Comparison of ENCODE assay signal across 8 cellular contexts in genomic region chr17:38667099-38667786, GRCh38. TPM values are rescaled to one million over a fixed set of nuclear protein-coding genes. Genes with fewer than 3 reads are reported as not detected.
DNase-seq lines count a peak whose midpoint lies in the region; ATAC-seq and TF ChIP-seq lines count a peak whose summit lies in the region.

No MANE protein-coding gene starts in this region.

- H3K9me3 Mint-ChIP-seq in activated B cell treated with CpG ODN at 0.5 μM for 24 hours: no peaks in the 10 kb centered on the region

- no peak overlapping the region for H3K9ac ChIP-seq in colonic mucosa (ENCODE audit: low read depth in 2 of 2, low read length in 2 of 2)
- no peak overlapping the region for H3K9ac ChIP-seq in liver (ENCODE audit: low read depth in 1 of 2, low read length in 2 of 2)

- WGBS in liver: 33% methylated on average over 7 of the region's 7 CpGs

- no peak overlapping the region for H3K27ac Mint-ChIP-seq in activated B cell treated with CpG ODN at 0.5 μM for 24 hours

- H3K27ac ChIP-seq in colonic mucosa (no peak overlapping the region), liver (ENCODE audit: low read depth in 1 of 2, low read length in 2 of 2) (no peak overlapping the region)

- no peaks in the 10 kb centered on the region for H3K36me3 Mint-ChIP-seq in activated B cell treated with CpG ODN at 0.5 μM for 24 hours (ENCODE audit: low read depth)

- H3K9me3 ChIP-seq in colonic mucosa (no peaks in the 10 kb centered on the region), liver (ENCODE audit: control insufficient read depth in 4 of 4, low read length in 3 of 4) (no peaks in the 10 kb centered on the region)

- H3K4me3 Mint-ChIP-seq in activated B cell treated with CpG ODN at 0.5 μM for 24 hours: no peak overlapping the region

- H3K27me3 ChIP-seq in colonic mucosa: peaks cover 25% of the 10 kb centered on the region
- peaks cover 0 to 5% (median 0%) of the 10 kb centered on the region in 4 donors for H3K27me3 ChIP-seq in liver (ENCODE audit: control insufficient read depth in 4 of 4, insufficient read depth in 4 of 4, low read length in 3 of 4)

- peak; percentile 92 for TF ChIP-seq CTCF in activated B cell treated with CpG ODN at 0.5 μM for 24 hours (IDR thresholded peaks at IDR 0.05)
- peak; percentile 99 for TF ChIP-seq CTCF in colonic mucosa (IDR thresholded peaks at IDR 0.05)
- TF ChIP-seq CTCF in liver (IDR thresholded peaks at IDR 0.05; ENCODE audit: low read depth, low read length, missing input control): peak; percentile 100

- TF ChIP-seq RAD21 in liver (IDR thresholded peaks at IDR 0.05): peak; percentile 100

- no peaks in the 10 kb centered on the region for H3K36me3 ChIP-seq in colonic mucosa
- no peaks in the 10 kb centered on the region for H3K36me3 ChIP-seq in liver (ENCODE audit: control insufficient read depth in 4 of 4, insufficient read depth in 3 of 4, low read depth in 1 of 4, low read length in 3 of 4)

- H3K4me3 ChIP-seq in colonic mucosa (no peak overlapping the region), liver (ENCODE audit: low read depth in 1 of 3, low read length in 3 of 3) (no peak overlapping the region)

- POLR2A ChIA-PET in activated B cell treated with CpG ODN at 0.5 μM for 24 hours (lab: Charles Lee): interaction anchor here (0.6 to 1.4 kb wide), 2 partner anchors 34 to 109 kb away, joined by 3 read pairs; no protein-coding TSS in a partner anchor

- CTCF ChIA-PET in activated B cell treated with CpG ODN at 0.5 μM for 24 hours (lab: Charles Lee): interaction anchor here (0.6 to 5.4 kb wide), 18 partner anchors 9 to 486 kb away, joined by 3 to 83 read pairs (median 4); no protein-coding TSS in a partner anchor

- peaks cover 57% of the 10 kb centered on the region for H3K27me3 Mint-ChIP-seq in activated B cell treated with CpG ODN at 0.5 μM for 24 hours

- ATAC-seq in activated B cell treated with CpG ODN at 0.5 μM for 24 hours (ENCODE audit: low read depth): peak; percentile 87
- ATAC-seq in GM21447 (IDR thresholded peaks at IDR 0.05; ENCODE audit: unreplicated experiment): no peak

- peaks cover 8% of the 10 kb centered on the region for H3K4me1 Mint-ChIP-seq in activated B cell treated with CpG ODN at 0.5 μM for 24 hours

- DNase-seq in AG08396 (ENCODE audit: low spot score): peak; percentile 88
- peak; percentile 77 for DNase-seq in GM19240 (ENCODE audit: insufficient read length, low spot score)
- DNase-seq in NCI-H345 (lab: John Stamatoyannopoulos, UW): peak; percentile 69
- peak; percentile 39 for DNase-seq in activated B cell treated with CpG ODN at 0.5 μM for 24 hours
- peak; percentile 65 for DNase-seq in colonic mucosa
- peak in 2 of 3 experiments; percentile 36 to 47 for DNase-seq in stimulated activated CD4-positive, alpha-beta T cell treated with anti-CD3 and anti-CD28 coated beads, TNF-alpha, amount 100 ng/mL, for 24 hours (ENCODE audit: low read depth in 3 of 3)

- intact Hi-C loops in activated B cell treated with CpG ODN at 0.5 μM for 24 hours (cut with micrococcal nuclease): loop anchor here (1.0 to 2.0 kb wide), 4 partner anchors 109 to 318 kb away; no protein-coding TSS in a partner anchor
- intact Hi-C loops in colonic mucosa (cut with DNase I): loop anchor here (5.0 to 10.0 kb wide), 3 partner anchors 82 to 175 kb away; no protein-coding TSS in a partner anchor

- no peaks in the 10 kb centered on the region for H3K4me1 ChIP-seq in colonic mucosa
- H3K4me1 ChIP-seq in liver (ENCODE audit: control insufficient read depth in 4 of 4, insufficient read depth in 4 of 4, low read length in 3 of 4): no peaks in the 10 kb centered on the region

TF ChIP-seq in liver, 16 proteins besides CTCF, POLR2A, EP300 and RAD21:
- TF ChIP-seq NR2F2 (IDR thresholded peaks at IDR 0.05): peak; percentile 11
- no peak for TF ChIP-seq SP1 (IDR thresholded peaks at IDR 0.05)
- TF ChIP-seq TAF1 (conservative IDR thresholded peaks at IDR 0.05): no peak
- TF ChIP-seq RXRA (IDR thresholded peaks at IDR 0.05): peak in 1 of 2 donors; percentile 13
- TF ChIP-seq HNF4G (IDR thresholded peaks at IDR 0.05): peak; percentile 35
- no peak for TF ChIP-seq GABPA (IDR thresholded peaks at IDR 0.05 in 1 of 2, conservative IDR thresholded peaks at IDR 0.05 in 1 of 2)
- TF ChIP-seq, protein P1, sequence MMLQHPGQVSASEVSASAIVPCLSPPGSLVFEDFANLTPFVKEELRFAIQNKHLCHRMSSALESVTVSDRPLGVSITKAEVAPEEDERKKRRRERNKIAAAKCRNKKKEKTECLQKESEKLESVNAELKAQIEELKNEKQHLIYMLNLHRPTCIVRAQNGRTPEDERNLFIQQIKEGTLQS (IDR thresholded peaks at IDR 0.05): no peak
- no peak for TF ChIP-seq JUND (IDR thresholded peaks at IDR 0.05)
- TF ChIP-seq YY1 (IDR thresholded peaks at IDR 0.05): no peak
- no peak for TF ChIP-seq ZBTB33 (IDR thresholded peaks at IDR 0.05)
- TF ChIP-seq, protein P2, sequence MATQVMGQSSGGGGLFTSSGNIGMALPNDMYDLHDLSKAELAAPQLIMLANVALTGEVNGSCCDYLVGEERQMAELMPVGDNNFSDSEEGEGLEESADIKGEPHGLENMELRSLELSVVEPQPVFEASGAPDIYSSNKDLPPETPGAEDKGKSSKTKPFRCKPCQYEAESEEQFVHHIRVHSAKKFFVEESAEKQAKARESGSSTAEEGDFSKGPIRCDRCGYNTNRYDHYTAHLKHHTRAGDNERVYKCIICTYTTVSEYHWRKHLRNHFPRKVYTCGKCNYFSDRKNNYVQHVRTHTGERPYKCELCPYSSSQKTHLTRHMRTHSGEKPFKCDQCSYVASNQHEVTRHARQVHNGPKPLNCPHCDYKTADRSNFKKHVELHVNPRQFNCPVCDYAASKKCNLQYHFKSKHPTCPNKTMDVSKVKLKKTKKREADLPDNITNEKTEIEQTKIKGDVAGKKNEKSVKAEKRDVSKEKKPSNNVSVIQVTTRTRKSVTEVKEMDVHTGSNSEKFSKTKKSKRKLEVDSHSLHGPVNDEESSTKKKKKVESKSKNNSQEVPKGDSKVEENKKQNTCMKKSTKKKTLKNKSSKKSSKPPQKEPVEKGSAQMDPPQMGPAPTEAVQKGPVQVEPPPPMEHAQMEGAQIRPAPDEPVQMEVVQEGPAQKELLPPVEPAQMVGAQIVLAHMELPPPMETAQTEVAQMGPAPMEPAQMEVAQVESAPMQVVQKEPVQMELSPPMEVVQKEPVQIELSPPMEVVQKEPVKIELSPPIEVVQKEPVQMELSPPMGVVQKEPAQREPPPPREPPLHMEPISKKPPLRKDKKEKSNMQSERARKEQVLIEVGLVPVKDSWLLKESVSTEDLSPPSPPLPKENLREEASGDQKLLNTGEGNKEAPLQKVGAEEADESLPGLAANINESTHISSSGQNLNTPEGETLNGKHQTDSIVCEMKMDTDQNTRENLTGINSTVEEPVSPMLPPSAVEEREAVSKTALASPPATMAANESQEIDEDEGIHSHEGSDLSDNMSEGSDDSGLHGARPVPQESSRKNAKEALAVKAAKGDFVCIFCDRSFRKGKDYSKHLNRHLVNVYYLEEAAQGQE (IDR thresholded peaks at IDR 0.05): no peak
- TF ChIP-seq HNF4A (conservative IDR thresholded peaks at IDR 0.05): peak; percentile 45 to 58
- peak; percentile 60 for TF ChIP-seq FOXA1 (IDR thresholded peaks at IDR 0.05)

RNA-seq across cellular contexts. Expression of gene EPOP, which starts 7.5 kb away (rescaled TPM):
- total RNA-seq in activated B cell treated with CpG ODN at 0.5 μM for 24 hours: 2.8 and 3.0 TPM in 2 replicates
- 1 to 10 TPM; 1.1 to 1.8 TPM for total RNA-seq in colonic mucosa
- total RNA-seq in liver: 1 to 10 TPM in 1 of 2 donors, under 1 TPM in 1; 0.37 to 1.8 TPM
- 1 to 10 TPM in 1 of 2 donors, under 1 TPM in 1; 0.32 to 1.9 TPM for polyA plus RNA-seq in liver

RNA-seq across cellular contexts. Expression of gene MLLT6, which starts 37.8 kb away (rescaled TPM):
- total RNA-seq in activated B cell treated with CpG ODN at 0.5 μM for 24 hours: 166 and 192 TPM in 2 replicates
- 100 to 1,000 TPM in 1 of 2 donors, 10 to 100 TPM in 1; 74.1 to 109 TPM for total RNA-seq in colonic mucosa
- total RNA-seq in liver: 10 to 100 TPM in 1 of 2 donors, 1 to 10 TPM in 1; 8.5 to 22.8 TPM
- polyA plus RNA-seq in liver: 1 to 10 TPM; 3.3 to 7.7 TPM
